Comparison of ENCODE assay signal across 5 cellular contexts in genomic region chr3:143574933-143575332, GRCh38.
"Had no signal": no experiment of that assay in that cellular context is flagged by ENCODE, and none has a peak within 500 bp of the region (broad histone marks: within the 10 kb centered on the region; RNA-seq: fewer than 3 reads in every experiment).

No MANE protein-coding gene starts in this region.

- FAIRE-seq: GM12878, GM12892, GM18507, GM19239 had no signal

- H3K4me3 ChIP-seq: GM12878 had no signal

- ATAC-seq: GM12878 had no signal

- DNase-seq: GF-D8 had no signal
